In genomic region chr10:133637846-133638235, GRCh38 we compare ENCODE assay signal across 18 cellular contexts. TPM values are rescaled to one million over a fixed set of nuclear protein-coding genes. Genes with fewer than 3 reads are reported as not detected.
"Had no signal": no experiment of that assay in that cellular context is flagged by ENCODE, and none has a peak within 500 bp of the region (broad histone marks: within the 10 kb centered on the region; RNA-seq: fewer than 3 reads in every experiment).

No MANE protein-coding gene starts in this region.

RNA-seq across cellular contexts. Expression of gene FRG2B, which starts 11.2 kb away (rescaled TPM):
- total RNA-seq: activated CD8-positive, alpha-beta memory T cell treated with anti-CD3 and anti-CD28 coated beads for 36 hours; activated T-cell treated with anti-CD3 and anti-CD28 coated beads, Interleukin-2, amount 50 U/mL, for 72 hours; adrenal gland; ascending aorta; dermis microvascular lymphatic vessel endothelial cell; endothelial cell of umbilical vein; esophagus mucosa; kidney; lung; mesothelial cell of epicardium; naive thymus-derived CD8-positive, alpha-beta T cell; osteoblast; posterior vena cava; renal cortical epithelial cell; sciatic nerve; smooth muscle cell; upper lobe of left lung had no signal
- polyA plus RNA-seq: adrenal gland; endothelial cell of umbilical vein; lung; naive thymus-derived CD8-positive, alpha-beta T cell; smooth muscle cell; thymus had no signal
